ENCODE assay signal across 8 cellular contexts in genomic region chr5:138574744-138575193, GRCh38. TPM values are rescaled to one million over a fixed set of nuclear protein-coding genes. Genes with fewer than 3 reads are reported as not detected.
A peak's percentile ranks its signal among the peaks of the same experiment; 100 is the strongest.
DNase-seq lines count a peak whose midpoint lies in the region; ATAC-seq and TF ChIP-seq lines count a peak whose summit lies in the region.

No MANE protein-coding gene starts in this region.

- H3K9ac ChIP-seq in muscle layer of colon (ENCODE audit: low read length), result peak overlapping the region; percentile 100

- peak overlapping the region; percentile 92 for H3K4me3 Mint-ChIP-seq in chondrocyte (ENCODE audit: unreplicated experiment)

- H3K36me3 Mint-ChIP-seq in chondrocyte (ENCODE audit: low read depth), result peaks cover 26% of the 10 kb centered on the region

- ATAC-seq in GM18858 (IDR thresholded peaks at IDR 0.05; ENCODE audit: unreplicated experiment), result no peak

- peaks cover 18% of the 10 kb centered on the region for H3K4me1 ChIP-seq in muscle layer of colon (ENCODE audit: insufficient read depth, low read length)

- TF ChIP-seq CTCF in GM12864 (IDR thresholded peaks at IDR 0.05; ENCODE audit: low read depth, low read length, missing control alignments) (no peak), LNCaP clone FGC (IDR thresholded peaks at IDR 0.05; ENCODE audit: control insufficient read depth, extremely low read depth, insufficient read depth) (no peak), chondrocyte (IDR thresholded peaks at IDR 0.05) (no peak)

- peak overlapping the region; percentile 100 for H3K27ac Mint-ChIP-seq in chondrocyte (ENCODE audit: unreplicated experiment)

- no peaks in the 10 kb centered on the region for H3K27me3 Mint-ChIP-seq in chondrocyte (ENCODE audit: low read depth)

- no peaks in the 10 kb centered on the region for H3K9me3 Mint-ChIP-seq in chondrocyte (ENCODE audit: low read depth)

- H3K36me3 ChIP-seq in muscle layer of colon (ENCODE audit: insufficient read depth, low read length), result peaks cover 41% of the 10 kb centered on the region

- no peaks in the 10 kb centered on the region for H3K9me3 ChIP-seq in muscle layer of colon (ENCODE audit: low read length)

- H3K4me3 ChIP-seq in GM12864 (ENCODE audit: low read depth, low read length), result peak overlapping the region; percentile 99
- peak overlapping the region; percentile 63 for H3K4me3 ChIP-seq in LNCaP clone FGC (ENCODE audit: low read depth, low read length)
- H3K4me3 ChIP-seq in muscle layer of colon (ENCODE audit: low read depth in 1 of 2, low read length in 2 of 2), result peak overlapping the region; percentile 51 to 100

- no peaks in the 10 kb centered on the region for H3K27me3 ChIP-seq in muscle layer of colon (ENCODE audit: control insufficient read depth in 1 of 2, insufficient read depth in 2 of 2, low read length in 2 of 2)

- H3K4me1 Mint-ChIP-seq in chondrocyte (ENCODE audit: low read depth), result peaks cover 45% of the 10 kb centered on the region

- no peak for DNase-seq in GM12864 (ENCODE audit: low read depth)
- DNase-seq in LNCaP clone FGC (ENCODE audit: low read depth), result no peak
- no peak for DNase-seq in chondrocyte (ENCODE audit: low spot score)
- DNase-seq in NCI-H524 treated with DMSO at 0.1 percent for 48 hours (lab: John Stamatoyannopoulos, UW), result no peak
- no peak for DNase-seq in stimulated activated CD4-positive, alpha-beta T cell treated with anti-CD3 and anti-CD28 coated beads, Interleukin-2, amount 100 ng/mL, for 48 hours
- DNase-seq in NCI-H1436 treated with DMSO at 0.1 percent for 48 hours (lab: John Stamatoyannopoulos, UW), result no peak

- peak overlapping the region; percentile 91 for H3K27ac ChIP-seq in muscle layer of colon (ENCODE audit: low read depth, low read length)

RNA-seq across cellular contexts. Expression of gene HSPA9, which starts 0.4 kb away (rescaled TPM):
- 164 to 241 TPM (median 237 TPM) in 3 replicates for total RNA-seq in chondrocyte

RNA-seq across cellular contexts. Expression of gene ETF1, which starts 31.7 kb away (rescaled TPM):
- total RNA-seq in chondrocyte, result 85.2 to 92.1 TPM (median 88.6 TPM) in 3 replicates
